Comparison of ENCODE assay signal across 2 cellular contexts in genomic region chr1:228391411-228392020, GRCh38.
TF ChIP-seq lines count a peak whose summit lies in the region.

No MANE protein-coding gene starts in this region.

TF ChIP-seq in HEK293, 187 proteins besides CTCF, POLR2A, EP300 and RAD21 (continues in another document):
- TF ChIP-seq KLF8 (tag by site-specific recombination; IDR thresholded peaks at IDR 0.05) (no peak), HOXD13 (CRISPR knock-in tag; IDR thresholded peaks at IDR 0.05; ENCODE audit: borderline replicate concordance) (no peak), ZFP41 (tag by site-specific recombination; IDR thresholded peaks at IDR 0.05; ENCODE audit: borderline replicate concordance) (no peak), ZNF792 (tag by site-specific recombination; IDR thresholded peaks at IDR 0.05) (no peak), WT1 (tag by site-specific recombination; IDR thresholded peaks at IDR 0.05) (no peak), ZNF555 (tag by site-specific recombination; conservative IDR thresholded peaks at IDR 0.05) (no peak), ZNF561 (tag by site-specific recombination; IDR thresholded peaks at IDR 0.05; ENCODE audit: borderline replicate concordance) (no peak), PRDM10 (tag by site-specific recombination; IDR thresholded peaks at IDR 0.05) (no peak), ZNF174 (tag by site-specific recombination; IDR thresholded peaks at IDR 0.05) (no peak), ZFHX2 (tag by site-specific recombination; conservative IDR thresholded peaks at IDR 0.05) (peak; percentile 52), ZNF791 (tag by site-specific recombination; IDR thresholded peaks at IDR 0.05) (no peak), ZBTB49 (tag by site-specific recombination; IDR thresholded peaks at IDR 0.05; ENCODE audit: low read depth) (no peak), EGR2 (tag by site-specific recombination; IDR thresholded peaks at IDR 0.05; ENCODE audit: low read depth) (peak; percentile 9; the same call in 1 of the 2 replicates), ZNF423 (tag by site-specific recombination; IDR thresholded peaks at IDR 0.05) (peak; percentile 68; the same call in 1 of the 2 replicates), ZBTB8A (tag by site-specific recombination; IDR thresholded peaks at IDR 0.05) (0 out of 2 replicates have a peak, but pooled peaks have one; percentile 12)
- TF ChIP-seq, protein P1, sequence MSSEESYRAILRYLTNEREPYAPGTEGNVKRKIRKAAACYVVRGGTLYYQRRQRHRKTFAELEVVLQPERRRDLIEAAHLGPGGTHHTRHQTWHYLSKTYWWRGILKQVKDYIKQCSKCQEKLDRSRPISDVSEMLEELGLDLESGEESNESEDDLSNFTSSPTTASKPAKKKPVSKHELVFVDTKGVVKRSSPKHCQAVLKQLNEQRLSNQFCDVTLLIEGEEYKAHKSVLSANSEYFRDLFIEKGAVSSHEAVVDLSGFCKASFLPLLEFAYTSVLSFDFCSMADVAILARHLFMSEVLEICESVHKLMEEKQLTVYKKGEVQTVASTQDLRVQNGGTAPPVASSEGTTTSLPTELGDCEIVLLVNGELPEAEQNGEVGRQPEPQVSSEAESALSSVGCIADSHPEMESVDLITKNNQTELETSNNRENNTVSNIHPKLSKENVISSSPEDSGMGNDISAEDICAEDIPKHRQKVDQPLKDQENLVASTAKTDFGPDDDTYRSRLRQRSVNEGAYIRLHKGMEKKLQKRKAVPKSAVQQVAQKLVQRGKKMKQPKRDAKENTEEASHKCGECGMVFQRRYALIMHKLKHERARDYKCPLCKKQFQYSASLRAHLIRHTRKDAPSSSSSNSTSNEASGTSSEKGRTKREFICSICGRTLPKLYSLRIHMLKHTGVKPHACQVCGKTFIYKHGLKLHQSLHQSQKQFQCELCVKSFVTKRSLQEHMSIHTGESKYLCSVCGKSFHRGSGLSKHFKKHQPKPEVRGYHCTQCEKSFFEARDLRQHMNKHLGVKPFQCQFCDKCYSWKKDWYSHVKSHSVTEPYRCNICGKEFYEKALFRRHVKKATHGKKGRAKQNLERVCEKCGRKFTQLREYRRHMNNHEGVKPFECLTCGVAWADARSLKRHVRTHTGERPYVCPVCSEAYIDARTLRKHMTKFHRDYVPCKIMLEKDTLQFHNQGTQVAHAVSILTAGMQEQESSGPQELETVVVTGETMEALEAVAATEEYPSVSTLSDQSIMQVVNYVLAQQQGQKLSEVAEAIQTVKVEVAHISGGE (tag by site-specific recombination; conservative IDR thresholded peaks at IDR 0.05; ENCODE audit: low read depth): no peak
- TF ChIP-seq, protein P2, sequence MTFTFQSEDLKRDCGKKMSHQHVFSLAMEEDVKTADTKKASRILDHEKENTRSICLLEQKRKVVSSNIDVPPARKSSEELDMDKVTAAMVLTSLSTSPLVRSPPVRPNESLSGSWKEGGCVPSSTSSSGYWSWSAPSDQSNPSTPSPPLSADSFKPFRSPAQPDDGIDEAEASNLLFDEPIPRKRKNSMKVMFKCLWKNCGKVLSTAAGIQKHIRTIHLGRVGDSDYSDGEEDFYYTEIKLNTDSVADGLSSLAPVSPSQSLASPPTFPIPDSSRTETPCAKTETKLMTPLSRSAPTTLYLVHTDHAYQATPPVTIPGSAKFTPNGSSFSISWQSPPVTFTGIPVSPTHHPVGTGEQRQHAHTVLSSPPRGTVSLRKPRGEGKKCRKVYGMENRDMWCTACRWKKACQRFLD (tag by site-specific recombination; IDR thresholded peaks at IDR 0.05): no peak

TF ChIP-seq in HepG2, 621 proteins besides CTCF, POLR2A, EP300 and RAD21:
- TF ChIP-seq NFRKB (IDR thresholded peaks at IDR 0.05): no peak
- TF ChIP-seq AGO2 (optimal IDR thresholded peaks at IDR 0.05; ENCODE audit: low read depth, low read length): peak; percentile 80
- TF ChIP-seq POLR2G (IDR thresholded peaks at IDR 0.05; ENCODE audit: low read depth, low read length): 0 out of 2 replicates have a peak, but pooled peaks have one; percentile 19
- no peak for TF ChIP-seq ZSCAN20 (CRISPR knock-in tag; IDR thresholded peaks at IDR 0.05; ENCODE audit: borderline replicate concordance)
- no peak for TF ChIP-seq POLR2AphosphoS5 (IDR thresholded peaks at IDR 0.05; ENCODE audit: low read depth, low read length)
- TF ChIP-seq NFYC (CRISPR knock-in tag; IDR thresholded peaks at IDR 0.05): no peak
- 0 out of 2 replicates have a peak, but pooled peaks have one; percentile 46 for TF ChIP-seq HNRNPL (IDR thresholded peaks at IDR 0.05; ENCODE audit: low read depth, low read length)
- no peak for TF ChIP-seq HCFC1 (IDR thresholded peaks at IDR 0.05; ENCODE audit: low read depth, low read length)
- no peak for TF ChIP-seq BRD4 (CRISPR knock-in tag; IDR thresholded peaks at IDR 0.05)
